8 cellular contexts compared by ENCODE assay signal in the genomic region with DNA sequence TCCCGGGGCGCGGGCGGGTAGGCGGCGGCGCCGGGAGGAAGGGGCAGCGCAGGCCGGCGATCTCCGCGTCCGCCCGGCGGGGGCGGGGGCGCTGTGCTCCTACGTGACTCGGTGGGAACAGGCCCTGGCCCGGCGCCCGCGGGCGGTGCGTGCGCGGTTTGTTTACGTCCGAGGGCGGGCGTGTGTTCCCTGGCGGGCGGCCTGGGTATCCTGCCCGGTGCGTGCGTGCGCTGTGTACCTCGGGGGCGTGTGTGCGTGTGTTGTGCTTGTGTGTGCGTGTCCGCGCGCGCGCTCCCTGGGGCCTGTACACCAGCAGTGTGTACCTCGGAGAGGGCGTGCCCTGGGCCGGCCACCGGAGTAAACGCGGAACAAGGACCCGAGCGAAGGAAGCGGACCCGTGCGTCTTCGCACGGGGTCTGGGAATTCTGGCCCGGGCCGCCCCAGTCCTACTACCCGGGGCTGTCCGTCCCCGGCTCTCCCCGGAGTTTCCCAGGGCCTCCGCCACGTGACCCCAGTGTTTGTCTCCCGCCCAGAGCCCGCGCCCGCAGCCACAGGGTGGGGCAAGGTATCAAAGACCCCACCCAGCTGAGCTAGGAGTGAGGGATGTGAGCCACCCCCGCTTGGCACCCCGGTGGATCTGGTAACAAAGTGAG. TPM values are rescaled to one million over a fixed set of nuclear protein-coding genes. Genes with fewer than 3 reads are reported as not detected.
DNase-seq lines count a peak whose midpoint lies in the region; TF ChIP-seq lines count a peak whose summit lies in the region.

No MANE protein-coding gene starts in this region.

- H3K4me3 ChIP-seq in epithelial cell of proximal tubule (ENCODE audit: low read depth, low read length) (peak overlapping the region; percentile 86), mucosa of rectum (ENCODE audit: low read length in 2 of 2) (peak overlapping the region; percentile 81 to 87), subcutaneous abdominal adipose tissue (ENCODE audit: low read depth in 1 of 5, low read length in 5 of 5) (peak overlapping the region; percentile 85 to 97 (median 88))

- DNase-seq in ELR (ENCODE audit: low read depth): peak; percentile 88
- DNase-seq in HCEC 1CT: peak; percentile 70
- peak; percentile 42 for DNase-seq in NCI-H226
- DNase-seq in activated T-cell treated with anti-CD3 and anti-CD28 coated beads, Interleukin-2, amount 50 U/mL, for 1 hour: peak; percentile 58
- no peak for DNase-seq in epithelial cell of proximal tubule (ENCODE audit: low read depth)
- DNase-seq in GM10248 (ENCODE audit: extremely low spot score): no peak

- CTCF ChIA-PET in GM10248 (lab: Yijun Ruan, JAX): interaction anchor here (1.0 to 2.2 kb wide), 4 partner anchors 10 to 87 kb away, joined by 3 to 5 read pairs (median 4); no protein-coding TSS in a partner anchor

- POLR2A ChIA-PET in GM10248 (lab: Yijun Ruan, JAX): interaction anchor here (0.5 to 1.4 kb wide), 2 partner anchors 19 to 21 kb away, joined by 3 to 5 read pairs; a partner anchor contains a TSS

- H3K9ac ChIP-seq in mucosa of rectum (ENCODE audit: low read depth in 1 of 2, low read length in 2 of 2) (peak overlapping the region; percentile 57 to 99), subcutaneous abdominal adipose tissue (ENCODE audit: low read length in 5 of 5) (peak overlapping the region; percentile 48 to 95 (median 92))

- no peaks in the 10 kb centered on the region for H3K27me3 ChIP-seq in mucosa of rectum (ENCODE audit: control insufficient read depth in 2 of 2, insufficient read depth in 2 of 2, low read length in 2 of 2)
- H3K27me3 ChIP-seq in subcutaneous abdominal adipose tissue (ENCODE audit: control insufficient read depth in 5 of 5, insufficient read depth in 4 of 5, low read length in 5 of 5): no peaks in the 10 kb centered on the region

- peaks cover 19 to 24% of the 10 kb centered on the region in 2 donors for H3K4me1 ChIP-seq in mucosa of rectum (ENCODE audit: control insufficient read depth in 2 of 2, insufficient read depth in 2 of 2, low read length in 2 of 2)
- peaks cover 18 to 41% (median 39%) of the 10 kb centered on the region in 5 donors for H3K4me1 ChIP-seq in subcutaneous abdominal adipose tissue (ENCODE audit: control insufficient read depth in 5 of 5, insufficient read depth in 5 of 5, low read length in 5 of 5)

- H3K9me3 ChIP-seq in mucosa of rectum (ENCODE audit: control insufficient read depth in 2 of 2, low read length in 2 of 2) (no peaks in the 10 kb centered on the region), subcutaneous abdominal adipose tissue (ENCODE audit: control insufficient read depth in 5 of 5, low read length in 5 of 5) (no peaks in the 10 kb centered on the region)

- peak overlapping the region; percentile 97 to 98 for H3K27ac ChIP-seq in mucosa of rectum (ENCODE audit: low read depth in 2 of 2, low read length in 2 of 2)
- peak overlapping the region; percentile 97 for H3K27ac ChIP-seq in subcutaneous abdominal adipose tissue (ENCODE audit: low read depth, low read length)

- H3K36me3 ChIP-seq in mucosa of rectum (ENCODE audit: control insufficient read depth in 2 of 2, insufficient read depth in 2 of 2, low read length in 2 of 2) (no peaks in the 10 kb centered on the region), subcutaneous abdominal adipose tissue (ENCODE audit: control insufficient read depth in 5 of 5, insufficient read depth in 5 of 5, low read length in 5 of 5) (no peaks in the 10 kb centered on the region)

- TF ChIP-seq CTCF in epithelial cell of proximal tubule (conservative IDR thresholded peaks at IDR 0.05; ENCODE audit: low read depth, low read length): no peak
- no peak for TF ChIP-seq CTCF in GM10248 (IDR thresholded peaks at IDR 0.05; ENCODE audit: control extremely low read depth, extremely low read depth, low read depth, missing control alignments)

RNA-seq across cellular contexts. Expression of a gene that starts 0.8 kb away (rescaled TPM):
- total RNA-seq in epithelial cell of proximal tubule: 30.6 and 42.1 TPM in 2 replicates

RNA-seq across cellular contexts. Expression of a gene that starts 20.9 kb away (rescaled TPM):
- total RNA-seq in epithelial cell of proximal tubule: 5.6 and 13.5 TPM in 2 replicates

Comparison
In these comparisons a context has a peak if more than half of its experiments do, and no peak if none do; other contexts are left out.
1. DNase-seq: peak in ELR (single experiment), HCEC 1CT (single experiment), NCI-H226 (single experiment) and activated T-cell treated with anti-CD3 and anti-CD28 coated beads, Interleukin-2, amount 50 U/mL, for 1 hour (single experiment); none in epithelial cell of proximal tubule (single experiment) and GM10248 (single experiment).
2. Peak in every context shown above with its lines, with median percentiles within 50 percentile points of each other: H3K4me3 ChIP-seq.